Comparison of ENCODE assay signal across 1 cellular context in genomic region chr16:21957687-21958346, GRCh38.
A peak's percentile ranks its signal among the peaks of the same experiment; 100 is the strongest.
TF ChIP-seq lines count a peak whose summit lies in the region.

No MANE protein-coding gene starts in this region.

TF ChIP-seq in GM12878, 131 proteins besides CTCF, POLR2A, EP300 and RAD21:
- TF ChIP-seq, protein P1, sequence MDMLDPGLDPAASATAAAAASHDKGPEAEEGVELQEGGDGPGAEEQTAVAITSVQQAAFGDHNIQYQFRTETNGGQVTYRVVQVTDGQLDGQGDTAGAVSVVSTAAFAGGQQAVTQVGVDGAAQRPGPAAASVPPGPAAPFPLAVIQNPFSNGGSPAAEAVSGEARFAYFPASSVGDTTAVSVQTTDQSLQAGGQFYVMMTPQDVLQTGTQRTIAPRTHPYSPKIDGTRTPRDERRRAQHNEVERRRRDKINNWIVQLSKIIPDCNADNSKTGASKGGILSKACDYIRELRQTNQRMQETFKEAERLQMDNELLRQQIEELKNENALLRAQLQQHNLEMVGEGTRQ (IDR thresholded peaks at IDR 0.05; ENCODE audit: borderline replicate concordance, low read depth, low read length), result no peak
- TF ChIP-seq, protein P2, sequence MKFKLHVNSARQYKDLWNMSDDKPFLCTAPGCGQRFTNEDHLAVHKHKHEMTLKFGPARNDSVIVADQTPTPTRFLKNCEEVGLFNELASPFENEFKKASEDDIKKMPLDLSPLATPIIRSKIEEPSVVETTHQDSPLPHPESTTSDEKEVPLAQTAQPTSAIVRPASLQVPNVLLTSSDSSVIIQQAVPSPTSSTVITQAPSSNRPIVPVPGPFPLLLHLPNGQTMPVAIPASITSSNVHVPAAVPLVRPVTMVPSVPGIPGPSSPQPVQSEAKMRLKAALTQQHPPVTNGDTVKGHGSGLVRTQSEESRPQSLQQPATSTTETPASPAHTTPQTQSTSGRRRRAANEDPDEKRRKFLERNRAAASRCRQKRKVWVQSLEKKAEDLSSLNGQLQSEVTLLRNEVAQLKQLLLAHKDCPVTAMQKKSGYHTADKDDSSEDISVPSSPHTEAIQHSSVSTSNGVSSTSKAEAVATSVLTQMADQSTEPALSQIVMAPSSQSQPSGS (IDR thresholded peaks at IDR 0.05; ENCODE audit: low read length), result peak; percentile 48
- TF ChIP-seq ATF7 (IDR thresholded peaks at IDR 0.05; ENCODE audit: low read depth) (peak; percentile 90), SRF (IDR thresholded peaks at IDR 0.05; ENCODE audit: low read depth in 2 of 2, low read length in 2 of 2) (no peak), YY1 (IDR thresholded peaks at IDR 0.05; ENCODE audit: low read depth, low read length) (no peak), STAT1 (conservative IDR thresholded peaks at IDR 0.05) (no peak), RUNX3 (IDR thresholded peaks at IDR 0.05; ENCODE audit: low read length) (peak; percentile 90), FOXM1 (IDR thresholded peaks at IDR 0.05; ENCODE audit: low read depth, low read length) (no peak), MEF2B (IDR thresholded peaks at IDR 0.05; ENCODE audit: partially characterized antibody, poor library complexity, severe bottlenecking) (peak; percentile 16), CHD2 (IDR thresholded peaks at IDR 0.05; ENCODE audit: borderline replicate concordance, low read depth, low read length) (no peak), MTA2 (IDR thresholded peaks at IDR 0.05; ENCODE audit: low read depth) (peak; percentile 39; the same call in 1 of the 2 replicates), KLF5 (IDR thresholded peaks at IDR 0.05; ENCODE audit: partially characterized antibody) (no peak), ZNF274 (IDR thresholded peaks at IDR 0.05; ENCODE audit: insufficient read depth, insufficient read length) (no peak), NFIC (IDR thresholded peaks at IDR 0.05; ENCODE audit: low read depth, low read length) (peak; percentile 66; the same call in 1 of the 2 replicates), JUNB (IDR thresholded peaks at IDR 0.05) (peak; percentile 37; the same call in 1 of the 2 replicates), ZSCAN29 (IDR thresholded peaks at IDR 0.05) (no peak)
- TF ChIP-seq, protein P3, sequence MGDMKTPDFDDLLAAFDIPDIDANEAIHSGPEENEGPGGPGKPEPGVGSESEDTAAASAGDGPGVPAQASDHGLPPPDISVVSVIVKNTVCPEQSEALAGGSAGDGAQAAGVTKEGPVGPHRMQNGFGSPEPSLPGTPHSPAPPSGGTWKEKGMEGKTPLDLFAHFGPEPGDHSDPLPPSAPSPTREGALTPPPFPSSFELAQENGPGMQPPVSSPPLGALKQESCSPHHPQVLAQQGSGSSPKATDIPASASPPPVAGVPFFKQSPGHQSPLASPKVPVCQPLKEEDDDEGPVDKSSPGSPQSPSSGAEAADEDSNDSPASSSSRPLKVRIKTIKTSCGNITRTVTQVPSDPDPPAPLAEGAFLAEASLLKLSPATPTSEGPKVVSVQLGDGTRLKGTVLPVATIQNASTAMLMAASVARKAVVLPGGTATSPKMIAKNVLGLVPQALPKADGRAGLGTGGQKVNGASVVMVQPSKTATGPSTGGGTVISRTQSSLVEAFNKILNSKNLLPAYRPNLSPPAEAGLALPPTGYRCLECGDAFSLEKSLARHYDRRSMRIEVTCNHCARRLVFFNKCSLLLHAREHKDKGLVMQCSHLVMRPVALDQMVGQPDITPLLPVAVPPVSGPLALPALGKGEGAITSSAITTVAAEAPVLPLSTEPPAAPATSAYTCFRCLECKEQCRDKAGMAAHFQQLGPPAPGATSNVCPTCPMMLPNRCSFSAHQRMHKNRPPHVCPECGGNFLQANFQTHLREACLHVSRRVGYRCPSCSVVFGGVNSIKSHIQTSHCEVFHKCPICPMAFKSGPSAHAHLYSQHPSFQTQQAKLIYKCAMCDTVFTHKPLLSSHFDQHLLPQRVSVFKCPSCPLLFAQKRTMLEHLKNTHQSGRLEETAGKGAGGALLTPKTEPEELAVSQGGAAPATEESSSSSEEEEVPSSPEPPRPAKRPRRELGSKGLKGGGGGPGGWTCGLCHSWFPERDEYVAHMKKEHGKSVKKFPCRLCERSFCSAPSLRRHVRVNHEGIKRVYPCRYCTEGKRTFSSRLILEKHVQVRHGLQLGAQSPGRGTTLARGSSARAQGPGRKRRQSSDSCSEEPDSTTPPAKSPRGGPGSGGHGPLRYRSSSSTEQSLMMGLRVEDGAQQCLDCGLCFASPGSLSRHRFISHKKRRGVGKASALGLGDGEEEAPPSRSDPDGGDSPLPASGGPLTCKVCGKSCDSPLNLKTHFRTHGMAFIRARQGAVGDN (IDR thresholded peaks at IDR 0.05), result no peak
